ENCODE assay signal across 18 cellular contexts in genomic region chr12:19003110-19003509, GRCh38.
"Had no signal": no experiment of that assay in that cellular context is flagged by ENCODE, and none has a peak within 500 bp of the region (broad histone marks: within the 10 kb centered on the region; RNA-seq: fewer than 3 reads in every experiment).

No MANE protein-coding gene starts in this region.

- DNase-seq: activated B cell treated with CpG ODN at 0.5 μM for 24 hours; activated CD4-positive, alpha-beta memory T cell treated with anti-CD3 and anti-CD28 coated beads, Interleukin-2, amount 10 ng/mL, durations not matched to agents 7 days and 5 days; activated CD4-positive, alpha-beta T cell treated with anti-CD3 and anti-CD28 coated beads for 4 hours; activated CD8-positive, alpha-beta memory T cell treated with anti-CD3 and anti-CD28 coated beads, Interleukin-2, amount 10 ng/mL, durations not matched to agents 7 days and 5 days; activated naive CD8-positive, alpha-beta T cell treated with anti-CD3 and anti-CD28 coated beads for 36 hours; amniotic stem cell; central memory CD4-positive, alpha-beta T cell; erythroblast; heart left ventricle; left cardiac atrium; natural killer cell; pancreas; stimulated activated CD4-positive, alpha-beta T cell treated with anti-CD3 and anti-CD28 coated beads, Interleukin-4, amount 100 ng/mL, for 24 hours; stomach had no signal

- ATAC-seq: activated CD8-positive, alpha-beta memory T cell treated with anti-CD3 and anti-CD28 coated beads, Interleukin-2, amount 10 ng/mL, durations not matched to agents 7 days and 5 days; gastroesophageal sphincter; heart left ventricle; left cardiac atrium; natural killer cell; pancreas; sciatic nerve; stimulated activated effector memory CD8-positive, alpha-beta T cell treated with anti-CD3 and anti-CD28 coated beads, Interleukin-12 subunit alpha, Interleukin-12 subunit beta, amount 100 ng/mL, for 72 hours had no signal

- H3K4me3 ChIP-seq: gastroesophageal sphincter, heart left ventricle, lung, pancreas, stomach had no signal
